9 cellular contexts compared by ENCODE assay signal in genomic region chr3:63975705-63976104, GRCh38. TPM values are rescaled to one million over a fixed set of nuclear protein-coding genes. Genes with fewer than 3 reads are reported as not detected.
DNase-seq lines count a peak whose midpoint lies in the region; ATAC-seq and TF ChIP-seq lines count a peak whose summit lies in the region.
"Had no signal": no experiment of that assay in that cellular context is flagged by ENCODE, and none has a peak within 500 bp of the region (broad histone marks: within the 10 kb centered on the region; RNA-seq: fewer than 3 reads in every experiment).

No MANE protein-coding gene starts in this region.

- ATAC-seq in HG03175 (IDR thresholded peaks at IDR 0.05; ENCODE audit: unreplicated experiment) = no peak

- H3K27me3 ChIP-seq in testis = no peaks in the 10 kb centered on the region

- H3K4me3 ChIP-seq in testis = no peak overlapping the region

- H3K4me1 ChIP-seq in testis = peaks cover 9% of the 10 kb centered on the region

- H3K9me3 ChIP-seq in testis = no peaks in the 10 kb centered on the region

- TF ChIP-seq CTCF in brain (conservative IDR thresholded peaks at IDR 0.05) = no peak
- no peak for TF ChIP-seq CTCF in testis (IDR thresholded peaks at IDR 0.05)

- H3K36me3 Mint-ChIP-seq in brain = peaks cover 23% of the 10 kb centered on the region

- H3K27ac ChIP-seq in testis = no peak overlapping the region

- DNase-seq in NCI-H82 (lab: John Stamatoyannopoulos, UW) (peak; percentile 39), NCI-H82 treated with DMSO at 0.1 percent for 48 hours (lab: John Stamatoyannopoulos, UW; ENCODE audit: unreplicated experiment) (no peak), iris pigment epithelial cell (ENCODE audit: low read depth) (peak; percentile 75), testis (peak; percentile 63), NCI-H146 treated with DMSO at 0.1 percent for 48 hours (lab: John Stamatoyannopoulos, UW; ENCODE audit: unreplicated experiment) (no peak), UCSD-AML1 (lab: John Stamatoyannopoulos, UW; ENCODE audit: unreplicated experiment) (no peak)
- DNase-seq: central memory CD4-positive, alpha-beta T cell had no signal

- peak overlapping the region; percentile 7 to 56 (median 18) for H3K27ac Mint-ChIP-seq in brain

- no peak overlapping the region for H3K4me3 Mint-ChIP-seq in brain

- 46 to 56% methylated on average over 3 of the region's 3 CpGs for WGBS in testis, 2 donors

- H3K36me3 ChIP-seq in testis (ENCODE audit: low read depth, missing control alignments) = no peaks in the 10 kb centered on the region

- no peaks in the 10 kb centered on the region for H3K27me3 Mint-ChIP-seq in brain

- H3K4me1 Mint-ChIP-seq in brain = peaks cover 57% of the 10 kb centered on the region

- no peak for TF ChIP-seq POLR2A in testis (IDR thresholded peaks at IDR 0.05)

- no peaks in the 10 kb centered on the region for H3K9me3 Mint-ChIP-seq in brain

- intact Hi-C loops in testis (cut with DNase I; ENCODE audit: low total_unique reads) = no loop called here

RNA-seq across cellular contexts. Expression of gene PSMD6, which starts 47.6 kb away (rescaled TPM):
- 39.4 TPM for polyA plus RNA-seq in brain (ENCODE audit: insufficient read depth, low read depth, low replicate concordance)
- total RNA-seq in testis = 100 to 1,000 TPM; 105 to 128 TPM
- 249 TPM for polyA plus RNA-seq in testis (ENCODE audit: insufficient read depth, low read depth, low replicate concordance)

Comparison
In these comparisons a context has a peak if more than half of its experiments do, and no peak if none do; other contexts are left out.
1. DNase-seq: peak in NCI-H82 (single experiment), iris pigment epithelial cell (single experiment) and testis (single experiment); none in NCI-H82 treated with DMSO at 0.1 percent for 48 hours (single experiment), NCI-H146 treated with DMSO at 0.1 percent for 48 hours (single experiment) and UCSD-AML1 (single experiment).